ENCODE assay signal across 8 cellular contexts in the genomic region with DNA sequence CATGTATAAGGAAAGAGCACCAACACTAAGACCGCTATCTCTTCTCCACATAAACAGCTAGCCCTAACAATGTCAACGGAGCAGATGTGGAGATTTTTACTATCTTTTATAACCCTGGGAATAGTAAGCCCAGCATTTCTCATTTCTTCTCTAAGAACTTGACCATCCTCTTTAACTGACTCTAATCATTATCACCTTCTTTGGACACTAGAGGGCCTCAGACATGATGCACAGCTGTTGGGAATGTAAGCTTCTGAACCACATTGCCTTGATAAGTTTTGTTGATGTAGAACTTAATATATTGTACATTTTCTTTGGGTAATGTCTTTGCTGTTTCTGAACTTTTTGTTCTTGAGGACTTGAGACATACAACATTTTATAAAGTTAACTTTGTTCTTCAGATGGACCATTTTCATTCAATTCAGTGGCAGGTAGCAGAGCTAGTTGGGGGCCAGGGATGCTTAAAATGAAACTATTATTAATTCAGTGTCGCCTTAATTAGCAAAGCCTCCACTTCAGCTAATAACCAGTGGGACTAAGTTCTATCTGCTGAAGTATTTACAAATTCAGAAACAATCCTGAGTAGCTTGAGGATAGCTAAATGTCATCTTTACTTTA. TPM values are rescaled to one million over a fixed set of nuclear protein-coding genes. Genes with fewer than 3 reads are reported as not detected.
DNase-seq lines count a peak whose midpoint lies in the region; ATAC-seq and TF ChIP-seq lines count a peak whose summit lies in the region.

No MANE protein-coding gene starts in this region.

- H3K4me1 ChIP-seq in lung (ENCODE audit: control insufficient read depth in 2 of 2, insufficient read depth in 2 of 2, low read length in 2 of 2), result peaks cover 0 to under 1% of the 10 kb centered on the region in 2 donors

- H3K9me3 ChIP-seq in lung (ENCODE audit: control insufficient read depth in 2 of 2, insufficient read depth in 1 of 2, low read length in 1 of 2), result no peaks in the 10 kb centered on the region

- no peak overlapping the region for H3K27ac ChIP-seq in lung (ENCODE audit: low read depth in 1 of 2, low read length in 1 of 2)
- H3K27ac ChIP-seq in coronary artery, result no peak overlapping the region

- DNase-seq in EL, result peak; percentile 65
- peak; percentile 86 for DNase-seq in NCI-H82 (lab: John Stamatoyannopoulos, UW)
- DNase-seq in cerebellum (ENCODE audit: low spot score), result peak; percentile 47
- DNase-seq in lung (ENCODE audit: low spot score), result no peak
- DNase-seq in HuH-7 (ENCODE audit: low spot score), result no peak
- DNase-seq in coronary artery (ENCODE audit: low spot score), result no peak

- TF ChIP-seq CTCF in lung (IDR thresholded peaks at IDR 0.05; ENCODE audit: control extremely low read depth, extremely low read depth), result peak; percentile 49
- TF ChIP-seq CTCF in coronary artery (IDR thresholded peaks at IDR 0.05), result no peak

- ATAC-seq in GM21367 (IDR thresholded peaks at IDR 0.05; ENCODE audit: unreplicated experiment), result peak; percentile 95
- peak; percentile 91 for ATAC-seq in HG03558 (IDR thresholded peaks at IDR 0.05; ENCODE audit: extremely low read depth, unreplicated experiment)
- peak; percentile 41 for ATAC-seq in lung (ENCODE audit: insufficient read depth, low FRiP score)

- peaks cover 9 to 21% of the 10 kb centered on the region in 2 donors for H3K36me3 ChIP-seq in lung (ENCODE audit: control insufficient read depth in 2 of 2, insufficient read depth in 2 of 2, low read length in 2 of 2)

- no peak overlapping the region for H3K4me3 ChIP-seq in lung
- no peak overlapping the region for H3K4me3 ChIP-seq in coronary artery

- H3K27me3 ChIP-seq in lung (ENCODE audit: control insufficient read depth, insufficient read depth), result no peaks in the 10 kb centered on the region

- 67 to 73% methylated on average over 3 of the region's 3 CpGs for WGBS in lung, 2 donors

RNA-seq across cellular contexts. Expression of a gene that starts 9.6 kb away (rescaled TPM):
- total RNA-seq in cerebellum (91.8 TPM), lung (1 to 10 TPM in 1 of 2 donors, under 1 TPM in 1; 0.89 to 2.6 TPM)
- 1 to 10 TPM in 1 of 2 donors, under 1 TPM in 1; 0.71 to 2.3 TPM for polyA plus RNA-seq in lung

RNA-seq across cellular contexts. Expression of a gene that starts 10.3 kb away (rescaled TPM):
- total RNA-seq in cerebellum, result 60.9 TPM
- total RNA-seq in lung, result 10 to 100 TPM; 24.4 to 52.1 TPM
- polyA plus RNA-seq in lung, result 10 to 100 TPM; 10.6 to 21.6 TPM

RNA-seq across cellular contexts. Expression of a gene that starts 45.4 kb away (rescaled TPM):
- 0.36 TPM for total RNA-seq in cerebellum
- total RNA-seq in lung, result under 1 TPM; 0.09 to 0.31 TPM
- polyA plus RNA-seq in lung, result under 1 TPM; 0.12 to 0.23 TPM

Comparison
In these comparisons a context has a peak if more than half of its experiments do, and no peak if none do; other contexts are left out.
1. DNase-seq: peak in EL (single experiment), NCI-H82 (single experiment) and cerebellum (single experiment); none in lung (single experiment), HuH-7 (single experiment) and coronary artery (single experiment).
2. ATAC-seq: peak in every context shown above with its lines; median percentile 95 in GM21367; 91 in HG03558; 41 in lung.
3. RNA of a gene that starts 9.6 kb away (total RNA-seq): 91.8 TPM in cerebellum (single experiment); 0.89 to 2.6 TPM in lung; every median in the first group is over 10 times any median in the second.